ENCODE assay signal across 1 cellular context in the genomic region with DNA sequence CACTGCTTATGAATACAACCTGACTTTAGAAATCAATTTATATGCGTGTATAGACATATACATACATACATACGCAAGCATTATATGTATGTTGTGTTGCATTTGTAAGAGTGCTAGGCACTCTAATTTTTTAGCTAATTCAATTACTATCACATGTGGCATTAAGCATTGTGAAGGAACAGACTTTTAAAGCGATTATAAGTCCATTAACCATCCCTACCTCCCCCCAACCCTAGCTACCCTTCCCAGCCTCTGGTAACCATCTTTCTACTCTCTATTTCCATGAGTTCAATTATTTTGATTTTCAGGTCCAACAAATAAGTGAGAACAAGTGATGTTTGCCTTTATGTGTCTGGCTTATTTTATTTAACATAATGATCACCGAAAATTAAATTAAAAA.
TF ChIP-seq lines count a peak whose summit lies in the region.

No MANE protein-coding gene starts in this region.

TF ChIP-seq in SK-N-SH, 30 proteins besides CTCF, POLR2A, EP300 and RAD21 (continued from another document):
- TF ChIP-seq MXI1 (IDR thresholded peaks at IDR 0.05; ENCODE audit: low read depth, low read length) = no peak
- no peak for TF ChIP-seq GATA2 (CRISPR knock-in tag; IDR thresholded peaks at IDR 0.05)
- TF ChIP-seq RXRA (IDR thresholded peaks at IDR 0.05; ENCODE audit: borderline replicate concordance, low read depth) = no peak
- TF ChIP-seq FOXM1 (IDR thresholded peaks at IDR 0.05; ENCODE audit: low read depth) = no peak
- TF ChIP-seq, protein P1, sequence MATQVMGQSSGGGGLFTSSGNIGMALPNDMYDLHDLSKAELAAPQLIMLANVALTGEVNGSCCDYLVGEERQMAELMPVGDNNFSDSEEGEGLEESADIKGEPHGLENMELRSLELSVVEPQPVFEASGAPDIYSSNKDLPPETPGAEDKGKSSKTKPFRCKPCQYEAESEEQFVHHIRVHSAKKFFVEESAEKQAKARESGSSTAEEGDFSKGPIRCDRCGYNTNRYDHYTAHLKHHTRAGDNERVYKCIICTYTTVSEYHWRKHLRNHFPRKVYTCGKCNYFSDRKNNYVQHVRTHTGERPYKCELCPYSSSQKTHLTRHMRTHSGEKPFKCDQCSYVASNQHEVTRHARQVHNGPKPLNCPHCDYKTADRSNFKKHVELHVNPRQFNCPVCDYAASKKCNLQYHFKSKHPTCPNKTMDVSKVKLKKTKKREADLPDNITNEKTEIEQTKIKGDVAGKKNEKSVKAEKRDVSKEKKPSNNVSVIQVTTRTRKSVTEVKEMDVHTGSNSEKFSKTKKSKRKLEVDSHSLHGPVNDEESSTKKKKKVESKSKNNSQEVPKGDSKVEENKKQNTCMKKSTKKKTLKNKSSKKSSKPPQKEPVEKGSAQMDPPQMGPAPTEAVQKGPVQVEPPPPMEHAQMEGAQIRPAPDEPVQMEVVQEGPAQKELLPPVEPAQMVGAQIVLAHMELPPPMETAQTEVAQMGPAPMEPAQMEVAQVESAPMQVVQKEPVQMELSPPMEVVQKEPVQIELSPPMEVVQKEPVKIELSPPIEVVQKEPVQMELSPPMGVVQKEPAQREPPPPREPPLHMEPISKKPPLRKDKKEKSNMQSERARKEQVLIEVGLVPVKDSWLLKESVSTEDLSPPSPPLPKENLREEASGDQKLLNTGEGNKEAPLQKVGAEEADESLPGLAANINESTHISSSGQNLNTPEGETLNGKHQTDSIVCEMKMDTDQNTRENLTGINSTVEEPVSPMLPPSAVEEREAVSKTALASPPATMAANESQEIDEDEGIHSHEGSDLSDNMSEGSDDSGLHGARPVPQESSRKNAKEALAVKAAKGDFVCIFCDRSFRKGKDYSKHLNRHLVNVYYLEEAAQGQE (IDR thresholded peaks at IDR 0.05; ENCODE audit: low read depth, low read length) = no peak
